In the genomic region with DNA sequence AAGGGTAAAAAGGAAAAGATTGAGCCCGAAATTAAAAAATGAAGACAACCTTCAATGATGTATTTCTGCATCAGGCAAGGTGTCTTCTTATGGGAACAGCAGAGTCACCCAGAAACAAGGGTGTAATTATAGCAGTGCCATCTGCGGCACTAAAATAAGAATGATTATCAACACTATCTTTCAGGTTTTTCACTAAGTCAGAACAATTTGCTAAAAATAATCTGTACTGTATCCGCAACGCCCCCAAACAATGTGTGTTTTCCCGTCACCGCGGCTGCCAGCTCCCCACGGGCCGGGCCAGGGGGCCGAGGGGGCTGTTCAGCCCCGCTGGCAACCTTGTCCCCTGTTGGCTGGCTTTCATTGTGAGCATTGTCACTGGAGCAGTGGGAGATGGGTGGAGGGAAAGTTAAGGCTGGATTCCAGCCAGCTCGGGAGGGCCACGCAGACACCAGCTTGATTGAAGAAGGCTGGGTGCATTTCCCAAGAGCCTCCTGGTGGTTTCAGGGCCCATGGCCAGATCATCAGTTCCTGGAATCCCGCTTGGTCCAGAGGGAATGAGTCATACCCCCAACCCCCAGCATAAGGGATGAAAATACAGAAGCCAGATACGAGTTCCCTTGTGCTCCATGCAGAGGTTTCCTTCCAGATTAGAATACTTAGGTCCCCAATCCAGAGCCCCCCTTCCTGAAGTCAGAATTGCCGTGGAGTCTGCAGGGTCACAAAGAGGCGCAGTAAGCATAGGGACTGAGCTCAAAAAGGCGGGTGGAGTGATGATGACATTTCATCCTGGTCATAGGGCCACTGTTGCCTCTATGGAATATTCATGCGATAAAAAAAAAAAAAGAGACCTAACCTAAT, we compare ENCODE assay signal across 1 cellular context.
A peak's percentile ranks its signal among the peaks of the same experiment; 100 is the strongest.
TF ChIP-seq lines count a peak whose summit lies in the region.

No MANE protein-coding gene starts in this region.

TF ChIP-seq in SK-N-SH, 30 proteins besides CTCF, POLR2A, EP300 and RAD21 (continued from another document):
- TF ChIP-seq, protein P1, sequence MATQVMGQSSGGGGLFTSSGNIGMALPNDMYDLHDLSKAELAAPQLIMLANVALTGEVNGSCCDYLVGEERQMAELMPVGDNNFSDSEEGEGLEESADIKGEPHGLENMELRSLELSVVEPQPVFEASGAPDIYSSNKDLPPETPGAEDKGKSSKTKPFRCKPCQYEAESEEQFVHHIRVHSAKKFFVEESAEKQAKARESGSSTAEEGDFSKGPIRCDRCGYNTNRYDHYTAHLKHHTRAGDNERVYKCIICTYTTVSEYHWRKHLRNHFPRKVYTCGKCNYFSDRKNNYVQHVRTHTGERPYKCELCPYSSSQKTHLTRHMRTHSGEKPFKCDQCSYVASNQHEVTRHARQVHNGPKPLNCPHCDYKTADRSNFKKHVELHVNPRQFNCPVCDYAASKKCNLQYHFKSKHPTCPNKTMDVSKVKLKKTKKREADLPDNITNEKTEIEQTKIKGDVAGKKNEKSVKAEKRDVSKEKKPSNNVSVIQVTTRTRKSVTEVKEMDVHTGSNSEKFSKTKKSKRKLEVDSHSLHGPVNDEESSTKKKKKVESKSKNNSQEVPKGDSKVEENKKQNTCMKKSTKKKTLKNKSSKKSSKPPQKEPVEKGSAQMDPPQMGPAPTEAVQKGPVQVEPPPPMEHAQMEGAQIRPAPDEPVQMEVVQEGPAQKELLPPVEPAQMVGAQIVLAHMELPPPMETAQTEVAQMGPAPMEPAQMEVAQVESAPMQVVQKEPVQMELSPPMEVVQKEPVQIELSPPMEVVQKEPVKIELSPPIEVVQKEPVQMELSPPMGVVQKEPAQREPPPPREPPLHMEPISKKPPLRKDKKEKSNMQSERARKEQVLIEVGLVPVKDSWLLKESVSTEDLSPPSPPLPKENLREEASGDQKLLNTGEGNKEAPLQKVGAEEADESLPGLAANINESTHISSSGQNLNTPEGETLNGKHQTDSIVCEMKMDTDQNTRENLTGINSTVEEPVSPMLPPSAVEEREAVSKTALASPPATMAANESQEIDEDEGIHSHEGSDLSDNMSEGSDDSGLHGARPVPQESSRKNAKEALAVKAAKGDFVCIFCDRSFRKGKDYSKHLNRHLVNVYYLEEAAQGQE (IDR thresholded peaks at IDR 0.05; ENCODE audit: low read depth, low read length): no peak
- TF ChIP-seq MEF2A (IDR thresholded peaks at IDR 0.05; ENCODE audit: borderline replicate concordance, low read depth) (peak; percentile 36; the same call in 1 of the 2 replicates), ELF1 (IDR thresholded peaks at IDR 0.05) (peak; percentile 41; the same call in 1 of the 2 replicates)
